ENCODE assay signal across 19 cellular contexts in the genomic region with DNA sequence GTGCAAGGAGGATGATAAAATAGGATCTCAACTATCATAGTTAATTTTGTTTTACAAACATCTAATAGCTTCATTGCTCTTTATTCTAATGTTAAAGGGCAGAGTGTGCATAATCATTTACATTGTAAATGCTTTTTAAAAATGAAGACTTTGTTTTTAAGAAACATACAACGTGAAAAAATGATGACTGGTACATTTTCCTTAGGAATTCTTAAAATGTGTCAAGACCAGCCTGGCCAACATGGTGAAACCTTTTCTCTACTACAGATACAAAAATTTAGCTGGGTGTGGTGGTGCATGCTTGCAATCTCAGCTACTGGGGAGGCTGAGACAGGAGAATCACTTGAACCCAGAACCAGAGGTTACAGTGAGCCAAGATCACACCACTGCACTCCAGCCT.
"Had no signal": no experiment of that assay in that cellular context is flagged by ENCODE, and none has a peak within 500 bp of the region (broad histone marks: within the 10 kb centered on the region; RNA-seq: fewer than 3 reads in every experiment).

No MANE protein-coding gene starts in this region.

- H3K9me3 ChIP-seq: MG63, SK-N-SH had no signal

- FAIRE-seq: RCC 7860 had no signal

- DNase-seq: Karpas-422, KG1, NCI-H1092, NCI-H1105 treated with DMSO at 0.1 percent for 48 hours, NCI-H1417 treated with DMSO at 0.1 percent for 48 hours, NCI-H146, NCI-H1930, NCI-H2081, NCI-H226, NCI-H510A, NCI-H69, NCI-H774, RPMI8226, SHP77, SK-N-SH, SW 1271, T-helper 1 cell had no signal

- H3K36me3 ChIP-seq: MG63 had no signal

- H3K4me2 ChIP-seq: SK-N-SH had no signal

- H3K4me3 ChIP-seq: MG63 had no signal

- H3K9ac ChIP-seq: SK-N-SH had no signal

- H3K27me3 ChIP-seq: MG63 had no signal

- H3K9me2 ChIP-seq: SK-N-SH had no signal
